ENCODE assay signal across 9 cellular contexts in genomic region chr18:58091099-58091611, GRCh38. TPM values are rescaled to one million over a fixed set of nuclear protein-coding genes. Genes with fewer than 3 reads are reported as not detected.
DNase-seq lines count a peak whose midpoint lies in the region; ATAC-seq, FAIRE-seq and TF ChIP-seq lines count a peak whose summit lies in the region.
"Had no signal": no experiment of that assay in that cellular context is flagged by ENCODE, and none has a peak within 500 bp of the region (broad histone marks: within the 10 kb centered on the region; RNA-seq: fewer than 3 reads in every experiment).

No MANE protein-coding gene starts in this region.

- H3K9me3 Mint-ChIP-seq in immature natural killer cell (peaks cover 0 to 3% (median 0%) of the 10 kb centered on the region in 6 donors), mesothelial cell of epicardium (peaks cover 16% of the 10 kb centered on the region)

- no peak for TF ChIP-seq CTCF in mesothelial cell of epicardium (IDR thresholded peaks at IDR 0.05; ENCODE audit: unreplicated experiment)

- no peak for FAIRE-seq in HTR-8/SVneo (lab: Jason Lieb, UNC)

- H3K27me3 Mint-ChIP-seq in immature natural killer cell (ENCODE audit: low read depth in 3 of 3) (peaks cover 2 to 11% (median 3%) of the 10 kb centered on the region in 3 donors), mesothelial cell of epicardium (ENCODE audit: low read depth) (no peaks in the 10 kb centered on the region)

- H3K4me3 Mint-ChIP-seq in immature natural killer cell (no peak overlapping the region), mesothelial cell of epicardium (no peak overlapping the region)

- DNase-seq in ELR (ENCODE audit: low read depth): peak; percentile 35
- DNase-seq in dermis blood vessel endothelial cell: peak; percentile 7
- DNase-seq in immature natural killer cell: no peak
- DNase-seq in NCI-H2107 treated with DMSO at 0.1 percent for 48 hours (lab: John Stamatoyannopoulos, UW; ENCODE audit: unreplicated experiment): no peak
- DNase-seq in HTR-8/SVneo (ENCODE audit: insufficient read length, low spot score): no peak
- DNase-seq in mesothelial cell of epicardium (ENCODE audit: low spot score in 2 of 2, unreplicated experiment in 2 of 2): no peak
- DNase-seq: activated naive CD4-positive, alpha-beta T cell treated with Interleukin-2 at 50 U/mL for 16 hours had no signal

- H3K36me3 Mint-ChIP-seq in immature natural killer cell (no peaks in the 10 kb centered on the region), mesothelial cell of epicardium (peaks cover 26% of the 10 kb centered on the region)

- H3K27ac Mint-ChIP-seq in immature natural killer cell: no peak overlapping the region
- no peak overlapping the region for H3K27ac Mint-ChIP-seq in mesothelial cell of epicardium

- H3K4me1 Mint-ChIP-seq in immature natural killer cell: peaks cover 0 to 2% of the 10 kb centered on the region in 2 donors
- H3K4me1 Mint-ChIP-seq in mesothelial cell of epicardium: peaks cover 43% of the 10 kb centered on the region

- ATAC-seq in GM21360 (IDR thresholded peaks at IDR 0.05; ENCODE audit: unreplicated experiment) (peak; percentile 82), HG03521 (IDR thresholded peaks at IDR 0.05; ENCODE audit: unreplicated experiment) (peak; percentile 72)

RNA-seq across cellular contexts. Expression of gene NEDD4L, which starts 47.1 kb away (rescaled TPM):
- total RNA-seq in dermis blood vessel endothelial cell: 15.1 and 26.4 TPM in 2 replicates
- 1 to 10 TPM in 2 of 3 donors, under 1 TPM in 1; 0.62 to 2.2 (median 2.0) TPM for polyA plus RNA-seq in immature natural killer cell
- 134 to 141 TPM (median 135 TPM) in 3 replicates for total RNA-seq in mesothelial cell of epicardium

Comparison
In these comparisons a context has a peak if more than half of its experiments do, and no peak if none do; other contexts are left out.
1. DNase-seq: peak in ELR (single experiment) and dermis blood vessel endothelial cell (single experiment); none in immature natural killer cell (0 of 3), NCI-H2107 treated with DMSO at 0.1 percent for 48 hours (single experiment), HTR-8/SVneo (single experiment) and mesothelial cell of epicardium (0 of 2).